ENCODE assay signal across 12 cellular contexts in the genomic region with DNA sequence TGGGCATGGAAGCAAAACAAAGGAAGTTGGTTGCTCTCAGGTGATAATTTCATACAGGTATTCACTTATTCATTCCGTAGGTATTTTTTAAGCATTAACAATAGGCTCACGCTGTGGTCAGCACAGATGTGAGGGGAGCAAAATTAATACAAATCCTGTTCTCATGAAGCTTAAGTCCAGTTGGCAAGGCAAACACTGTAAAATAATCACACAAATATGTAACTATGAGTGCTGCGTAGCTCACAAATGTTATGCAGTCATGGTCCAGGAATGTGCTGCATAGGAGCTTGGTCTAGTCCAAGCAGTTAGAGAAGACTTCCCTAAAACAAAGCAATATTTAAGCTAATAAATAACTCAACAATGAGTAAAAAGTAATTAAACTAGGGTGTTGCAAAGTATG. TPM values are rescaled to one million over a fixed set of nuclear protein-coding genes. Genes with fewer than 3 reads are reported as not detected.
DNase-seq lines count a peak whose midpoint lies in the region; ATAC-seq, FAIRE-seq and TF ChIP-seq lines count a peak whose summit lies in the region.
"Had no signal": no experiment of that assay in that cellular context is flagged by ENCODE, and none has a peak within 500 bp of the region (broad histone marks: within the 10 kb centered on the region; RNA-seq: fewer than 3 reads in every experiment).

No MANE protein-coding gene starts in this region.

- H3K27me3 ChIP-seq in bronchial epithelial cell (ENCODE audit: control insufficient read depth, insufficient read depth, low read length) (no peaks in the 10 kb centered on the region), mesendoderm (ENCODE audit: insufficient read depth, low read length, poor library complexity) (no peaks in the 10 kb centered on the region)

- H4K8ac ChIP-seq in mesendoderm (ENCODE audit: low read depth, low read length): no peak overlapping the region

- no peak overlapping the region for H2BK5ac ChIP-seq in mesendoderm (ENCODE audit: low read length)

- ATAC-seq in GM21825 (IDR thresholded peaks at IDR 0.05; ENCODE audit: unreplicated experiment) (no peak), left ventricle myocardium superior (no peak), natural killer cell (no peak)
- ATAC-seq: activated T-cell treated with anti-CD3 and anti-CD28 coated beads, Interleukin-2, amount 50 U/mL, for 72 hours had no signal

- H3K23ac ChIP-seq in mesendoderm (ENCODE audit: low read length): no peak overlapping the region

- H3K36me3 Mint-ChIP-seq in natural killer cell: no peaks in the 10 kb centered on the region

- H3K79me2 ChIP-seq in mesendoderm (ENCODE audit: control insufficient read depth, insufficient read depth, low read length): no peaks in the 10 kb centered on the region

- H3K4ac ChIP-seq in mesendoderm (ENCODE audit: low read depth, low read length): no peak overlapping the region

- FAIRE-seq in bronchial epithelial cell (lab: Jason Lieb, UNC): no peak

- H3K4me1 ChIP-seq in mesendoderm (ENCODE audit: control insufficient read depth, low read depth, low read length): no peaks in the 10 kb centered on the region

- H3K79me1 ChIP-seq in mesendoderm (ENCODE audit: low read length): no peaks in the 10 kb centered on the region

- no peak overlapping the region for H2AK5ac ChIP-seq in mesendoderm (ENCODE audit: low read length)

- H3K9ac ChIP-seq in mesendoderm (ENCODE audit: low read length): no peak overlapping the region

- TF ChIP-seq CTCF in AG10803 (conservative IDR thresholded peaks at IDR 0.05; ENCODE audit: low read length) (no peak), bronchial epithelial cell (IDR thresholded peaks at IDR 0.05; ENCODE audit: insufficient read depth, low read length, severe bottlenecking) (no peak), natural killer cell (IDR thresholded peaks at IDR 0.05) (no peak)

- no peak overlapping the region for H2BK15ac ChIP-seq in mesendoderm (replicated peaks; ENCODE audit: low read depth)

- H3K4me3 Mint-ChIP-seq in natural killer cell: no peak overlapping the region
- H3K4me3 Mint-ChIP-seq: activated T-cell treated with anti-CD3 and anti-CD28 coated beads, Interleukin-2, amount 50 U/mL, for 72 hours; nephron had no signal

- H3K4me1 Mint-ChIP-seq in natural killer cell: no peaks in the 10 kb centered on the region
- H3K4me1 Mint-ChIP-seq: nephron had no signal

- no peak overlapping the region for H3K27ac ChIP-seq in mesendoderm (ENCODE audit: low read depth, low read length)
- H3K27ac ChIP-seq: coronary artery had no signal

- H3K9me3 Mint-ChIP-seq in natural killer cell: no peaks in the 10 kb centered on the region
- H3K9me3 Mint-ChIP-seq: activated T-cell treated with anti-CD3 and anti-CD28 coated beads, Interleukin-2, amount 50 U/mL, for 72 hours had no signal

- no peak overlapping the region for H3K56ac ChIP-seq in mesendoderm (ENCODE audit: low read length)

- H3K4me2 ChIP-seq in mesendoderm (ENCODE audit: low read length): no peak overlapping the region

- H4K5ac ChIP-seq in mesendoderm (ENCODE audit: low read length): no peak overlapping the region

- no peak overlapping the region for H3K27ac Mint-ChIP-seq in natural killer cell
- H3K27ac Mint-ChIP-seq: activated T-cell treated with anti-CD3 and anti-CD28 coated beads, Interleukin-2, amount 50 U/mL, for 72 hours; nephron had no signal

- peaks cover 16 to 22% of the 10 kb centered on the region in 2 donors for H3K27me3 Mint-ChIP-seq in natural killer cell (ENCODE audit: low read depth in 2 of 2)

- no CpG with 5 or more reads among the region's 3 CpGs for WGBS in mesendoderm (ENCODE audit: extremely low coverage, insufficient coverage, low lambda C conversion rate)

- DNase-seq in AG10803 (ENCODE audit: low read depth) (peak; percentile 95), LHCN-M2 (ENCODE audit: low read depth) (peak; percentile 91), bronchial epithelial cell (ENCODE audit: low read depth) (peak; percentile 97), mesendoderm (peak; percentile 31), NCI-H510A (lab: John Stamatoyannopoulos, UW) (no peak), left ventricle myocardium superior (no peak), natural killer cell (no peak)
- DNase-seq: activated T-cell treated with anti-CD3 and anti-CD28 coated beads, Interleukin-2, amount 50 U/mL, for 72 hours; stimulated activated CD4-positive, alpha-beta T cell treated with anti-CD3 and anti-CD28 coated beads, Interleukin-1b, Interleukin-23, amount 100 ng/mL, for 48 hours had no signal

- intact Hi-C loops in left ventricle myocardium superior (cut with micrococcal nuclease) (no loop called here), natural killer cell (cut with micrococcal nuclease) (no loop called here)

- H3K18ac ChIP-seq in mesendoderm (ENCODE audit: low read length): no peak overlapping the region

- no peak overlapping the region for H3K4me3 ChIP-seq in AG10803 (ENCODE audit: low read length)
- H3K4me3 ChIP-seq in bronchial epithelial cell (ENCODE audit: low read depth, low read length): no peak overlapping the region
- H3K4me3 ChIP-seq in mesendoderm (ENCODE audit: low read length): no peak overlapping the region
- H3K4me3 ChIP-seq: coronary artery had no signal

- H2BK120ac ChIP-seq in mesendoderm (ENCODE audit: low read depth, low read length): no peak overlapping the region

- H3K36me3 ChIP-seq in bronchial epithelial cell (ENCODE audit: control insufficient read depth, insufficient read depth, low read length) (no peaks in the 10 kb centered on the region), mesendoderm (ENCODE audit: control insufficient read depth, insufficient read depth, low read length) (no peaks in the 10 kb centered on the region)

RNA-seq across cellular contexts. Expression of gene SP5, which starts 23.9 kb away (rescaled TPM):
- total RNA-seq in LHCN-M2 (2014; rRNA removed) (0.13 TPM in 1 of 2 replicates, not detected in the other), bronchial epithelial cell (not detected in 2 replicates), left ventricle myocardium superior (0.12 TPM), natural killer cell (not detected)
- polyA plus RNA-seq in LHCN-M2 (2012): not detected
- 176 TPM for polyA plus RNA-seq in mesendoderm (2013, experiment 1 of 2)
- 197 TPM for polyA plus RNA-seq in mesendoderm (2013, experiment 2 of 2)

RNA-seq across cellular contexts. Expression of gene ERICH2, which starts 31.1 kb away (rescaled TPM):
- not detected in 2 replicates for total RNA-seq in LHCN-M2 (2014; rRNA removed)
- not detected for polyA plus RNA-seq in LHCN-M2 (2012)
- 4.7 and 7.7 TPM in 2 replicates for total RNA-seq in bronchial epithelial cell
- polyA plus RNA-seq in mesendoderm (2013, experiment 1 of 2): 4.9 TPM
- polyA plus RNA-seq in mesendoderm (2013, experiment 2 of 2): 4.9 TPM
- total RNA-seq in left ventricle myocardium superior: 1.2 TPM
- not detected for total RNA-seq in natural killer cell

Comparison
In these comparisons a context has a peak if more than half of its experiments do, and no peak if none do; other contexts are left out.
1. DNase-seq: peak in AG10803 (single experiment), LHCN-M2 (single experiment), bronchial epithelial cell (single experiment) and mesendoderm (single experiment); none in NCI-H510A (single experiment), left ventricle myocardium superior (single experiment) and natural killer cell (single experiment).